In the genomic region with DNA sequence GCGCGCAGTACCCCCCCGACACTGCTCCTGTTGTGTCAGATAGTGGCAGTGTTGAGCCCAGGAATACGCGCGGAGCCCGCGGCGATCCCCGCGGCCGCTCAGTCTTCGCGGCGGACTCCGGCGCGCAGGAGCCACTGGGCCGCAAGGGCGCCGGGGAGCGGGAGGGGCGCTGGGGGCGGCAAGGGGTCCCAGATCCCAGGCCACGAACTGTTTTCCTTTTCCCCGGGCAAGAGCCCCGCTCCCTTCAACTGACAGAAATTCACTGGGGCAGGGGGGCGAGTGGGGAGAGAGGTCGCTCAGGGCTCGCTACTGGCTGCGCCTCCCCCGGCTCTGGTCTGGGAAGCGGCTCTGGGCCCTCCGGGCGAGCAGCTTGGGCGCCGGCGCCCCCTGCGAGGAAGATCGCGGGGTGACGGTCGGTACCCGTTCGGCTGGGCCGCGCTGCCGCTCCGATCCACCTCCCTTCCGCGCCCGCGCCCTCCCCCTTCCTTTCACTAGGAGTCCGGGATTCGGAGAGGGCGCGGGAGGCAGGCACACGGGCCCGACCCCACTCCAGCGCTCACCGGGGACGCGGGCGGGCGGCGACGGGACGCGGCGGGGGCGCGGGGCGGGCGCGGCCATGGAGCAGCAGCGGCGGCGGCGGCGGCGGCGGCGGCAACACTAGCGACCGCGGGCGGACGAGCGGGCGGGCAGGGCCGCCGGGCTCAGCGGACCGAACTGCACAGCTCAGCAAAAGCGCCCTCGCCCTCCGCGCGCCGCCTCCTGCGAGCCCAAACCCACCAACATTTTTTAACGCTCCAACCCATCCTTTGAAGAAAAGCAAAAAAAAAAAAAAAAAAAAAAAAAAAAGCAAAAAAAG, we compare ENCODE assay signal across 8 cellular contexts. TPM values are rescaled to one million over a fixed set of nuclear protein-coding genes. Genes with fewer than 3 reads are reported as not detected.
DNase-seq lines count a peak whose midpoint lies in the region; ATAC-seq, FAIRE-seq and TF ChIP-seq lines count a peak whose summit lies in the region.

No MANE protein-coding gene starts in this region.

- DNase-seq in GM03348 (ENCODE audit: low spot score) (peak; percentile 94), H54 (ENCODE audit: insufficient read length, low spot score) (peak; percentile 34), LNCaP clone FGC (ENCODE audit: low read depth) (peak; percentile 58), head of caudate nucleus (peak; percentile 72 to 95 (median 88)), osteocyte (ENCODE audit: extremely low spot score, unreplicated experiment) (peak; percentile 93), tibial artery (peak; percentile 90 to 94)
- DNase-seq in activated naive CD4-positive, alpha-beta T cell treated with anti-CD3 and anti-CD28 coated beads, Interleukin-2, amount 50 U/mL, for 72 hours (ENCODE audit: low spot score in 2 of 2) = peak; percentile 64 to 71

- no peak overlapping the region for H3K27ac Mint-ChIP-seq in activated naive CD4-positive, alpha-beta T cell treated with anti-CD3 and anti-CD28 coated beads, Interleukin-2, amount 50 U/mL, for 72 hours
- H3K27ac Mint-ChIP-seq in osteocyte (ENCODE audit: unreplicated experiment) = peak overlapping the region; percentile 42

- H3K4me1 ChIP-seq in tibial artery = peaks cover 0 to 33% (median 16%) of the 10 kb centered on the region in 4 donors

- no peaks in the 10 kb centered on the region for H3K9me3 ChIP-seq in tibial artery

- ATAC-seq in activated naive CD4-positive, alpha-beta T cell treated with anti-CD3 and anti-CD28 coated beads, Interleukin-2, amount 50 U/mL, for 72 hours = peak; percentile 93 to 98

- H3K36me3 Mint-ChIP-seq in activated naive CD4-positive, alpha-beta T cell treated with anti-CD3 and anti-CD28 coated beads, Interleukin-2, amount 50 U/mL, for 72 hours = peaks cover 4 to 6% of the 10 kb centered on the region in 2 donors
- no peaks in the 10 kb centered on the region for H3K36me3 Mint-ChIP-seq in osteocyte (ENCODE audit: unreplicated experiment)

- H3K4me1 Mint-ChIP-seq in osteocyte (ENCODE audit: unreplicated experiment) = peaks cover 9% of the 10 kb centered on the region

- TF ChIP-seq CTCF in LNCaP clone FGC (IDR thresholded peaks at IDR 0.05; ENCODE audit: control insufficient read depth, extremely low read depth, insufficient read depth) = peak; percentile 89
- TF ChIP-seq CTCF in osteocyte (IDR thresholded peaks at IDR 0.05) = peak; percentile 71
- TF ChIP-seq CTCF in tibial artery (IDR thresholded peaks at IDR 0.05) = peak; percentile 54 to 65

- H3K4me3 Mint-ChIP-seq in osteocyte (ENCODE audit: unreplicated experiment) = peak overlapping the region; percentile 64

- intact Hi-C loops in head of caudate nucleus (cut with DNase I) (no loop called here), tibial artery (cut with DNase I; ENCODE audit: low total_unique reads) (no loop called here)

- TF ChIP-seq POLR2A in H54 (IDR thresholded peaks at IDR 0.05; ENCODE audit: low read depth, low read length) (no peak), Raji (IDR thresholded peaks at IDR 0.05; ENCODE audit: insufficient read depth, low read depth, low read length) (peak; percentile 42; the same call in 1 of the 2 replicates)

- peak overlapping the region; percentile 75 for H3K4me3 ChIP-seq in LNCaP clone FGC (ENCODE audit: low read depth, low read length)
- peak overlapping the region; percentile 72 for H3K4me3 ChIP-seq in tibial artery

- peak overlapping the region; percentile 99 to 100 for H3K27ac ChIP-seq in tibial artery

- H3K9me3 Mint-ChIP-seq in activated naive CD4-positive, alpha-beta T cell treated with anti-CD3 and anti-CD28 coated beads, Interleukin-2, amount 50 U/mL, for 72 hours = no peaks in the 10 kb centered on the region
- H3K9me3 Mint-ChIP-seq in osteocyte (ENCODE audit: unreplicated experiment) = no peaks in the 10 kb centered on the region

- no peaks in the 10 kb centered on the region for H3K36me3 ChIP-seq in tibial artery

- H3K27me3 Mint-ChIP-seq in osteocyte (ENCODE audit: unreplicated experiment) = no peaks in the 10 kb centered on the region

- no peaks in the 10 kb centered on the region for H3K27me3 ChIP-seq in tibial artery

- no peak for FAIRE-seq in H54 (lab: Jason Lieb, UNC)

RNA-seq across cellular contexts. Expression of a gene that starts 1.4 kb away (rescaled TPM):
- total RNA-seq in activated naive CD4-positive, alpha-beta T cell treated with anti-CD3 and anti-CD28 coated beads, Interleukin-2, amount 50 U/mL, for 72 hours = 1 to 10 TPM; 1.2 to 2.7 TPM
- total RNA-seq in osteocyte = 69.3 and 80.0 TPM in 2 replicates

Comparison
In these comparisons a context has a peak if more than half of its experiments do, and no peak if none do; other contexts are left out.
1. Peak in every context shown above with its lines: DNase-seq, ATAC-seq, H3K4me3 ChIP-seq and H3K27ac ChIP-seq.
2. DNase-seq: peak in every context shown above with its lines; median percentile 94 in GM03348; 93 in osteocyte; 92 in tibial artery; 88 in head of caudate nucleus; 68 in activated naive CD4-positive, alpha-beta T cell treated with anti-CD3 and anti-CD28 coated beads, Interleukin-2, amount 50 U/mL, for 72 hours; 58 in LNCaP clone FGC; 34 in H54.
3. RNA of a gene that starts 1.4 kb away (total RNA-seq): 69.3 to 80.0 TPM in osteocyte; 1.2 to 2.7 TPM in activated naive CD4-positive, alpha-beta T cell treated with anti-CD3 and anti-CD28 coated beads, Interleukin-2, amount 50 U/mL, for 72 hours; every median in the first group is over 10 times any median in the second.